Comparison of ENCODE assay signal across 18 cellular contexts in the genomic region with DNA sequence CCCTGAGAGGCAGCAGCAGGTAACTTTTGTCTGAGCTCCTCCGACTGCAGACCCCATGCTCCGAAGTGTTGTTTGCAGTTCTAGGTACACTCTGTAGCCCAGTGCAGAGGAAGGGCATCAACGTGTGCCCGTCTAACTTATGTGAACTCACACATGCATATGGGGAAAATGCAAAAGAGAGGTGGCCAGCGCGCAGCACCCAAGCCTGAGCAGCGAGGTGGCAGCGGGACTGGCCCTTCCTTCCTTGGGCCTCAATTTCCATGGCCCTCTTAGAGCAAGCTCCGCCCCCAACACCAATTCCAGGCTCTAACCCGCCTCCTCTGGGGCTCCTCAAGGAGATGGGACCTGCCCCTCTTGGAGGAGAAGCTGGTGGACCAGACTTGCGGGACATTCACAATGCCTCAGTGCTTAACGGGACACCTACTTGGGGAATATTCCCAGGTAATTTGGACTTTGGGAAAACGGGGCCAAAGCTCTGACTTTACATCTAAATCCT. TPM values are rescaled to one million over a fixed set of nuclear protein-coding genes. Genes with fewer than 3 reads are reported as not detected.
DNase-seq lines count a peak whose midpoint lies in the region; ATAC-seq and TF ChIP-seq lines count a peak whose summit lies in the region.
"Had no signal": no experiment of that assay in that cellular context is flagged by ENCODE, and none has a peak within 500 bp of the region (broad histone marks: within the 10 kb centered on the region; RNA-seq: fewer than 3 reads in every experiment).

No MANE protein-coding gene starts in this region.

- H3K27me3 ChIP-seq in upper lobe of right lung (no peaks in the 10 kb centered on the region), gastroesophageal sphincter (no peaks in the 10 kb centered on the region)
- H3K27me3 ChIP-seq: BLaER1 had no signal

- peaks cover 25% of the 10 kb centered on the region for H3K4me1 ChIP-seq in upper lobe of right lung
- peaks cover 0 to 14% (median 0%) of the 10 kb centered on the region in 3 donors for H3K4me1 ChIP-seq in gastroesophageal sphincter
- H3K4me1 ChIP-seq: HAP-1 had no signal

- CTCF ChIA-PET in activated CD8-positive, alpha-beta T cell treated with anti-CD3 and anti-CD28 coated beads, Interleukin-2, amount 10 ng/mL, durations not matched to agents 7 days and 5 days (lab: Charles Lee), result interaction anchor here (1.7 kb wide), 1 partner anchor 40 kb away, joined by 8 read pairs; no protein-coding TSS in a partner anchor
- CTCF ChIA-PET in activated CD8-positive, alpha-beta T cell treated with anti-CD3 and anti-CD28 coated beads for 36 hours (lab: Charles Lee), result interaction anchor here (1.1 to 1.7 kb wide), 2 partner anchors 27 to 39 kb away, joined by 3 to 4 read pairs; no protein-coding TSS in a partner anchor

- H3K27ac ChIP-seq in upper lobe of right lung, result no peak overlapping the region
- no peak overlapping the region for H3K27ac ChIP-seq in gastroesophageal sphincter
- H3K27ac ChIP-seq: BLaER1, GM23248 had no signal

- in situ Hi-C loops in GM13977 (cut with MboI; ENCODE audit: low pct_unique_long_range_greater_than_20kb, low sequenced_read_pairs, unreplicated experiment), result no loop called here

- H3K36me3 ChIP-seq in upper lobe of right lung, result peaks cover 28% of the 10 kb centered on the region
- H3K36me3 ChIP-seq in gastroesophageal sphincter, result peaks cover 0 to 94% of the 10 kb centered on the region in 2 donors

- H3K9me3 ChIP-seq in T-helper 17 cell (ENCODE audit: control insufficient read depth, low read length, poor library complexity, severe bottlenecking) (no peaks in the 10 kb centered on the region), upper lobe of right lung (no peaks in the 10 kb centered on the region), gastroesophageal sphincter (no peaks in the 10 kb centered on the region)
- H3K9me3 ChIP-seq: BLaER1, HAP-1 had no signal

- intact Hi-C loops in activated CD8-positive, alpha-beta T cell treated with anti-CD3 and anti-CD28 coated beads for 36 hours (cut with micrococcal nuclease), result no loop called here
- intact Hi-C loops in upper lobe of right lung (cut with DNase I), result no loop called here

- no peak overlapping the region for H3K4me3 ChIP-seq in upper lobe of right lung
- H3K4me3 ChIP-seq in gastroesophageal sphincter, result no peak overlapping the region
- H3K4me3 ChIP-seq: BLaER1, GM23248, HAP-1 had no signal

- no peak for TF ChIP-seq EP300 in gastroesophageal sphincter (IDR thresholded peaks at IDR 0.05)

- TF ChIP-seq POLR2A in GM18505 (IDR thresholded peaks at IDR 0.05; ENCODE audit: borderline replicate concordance, extremely low read depth, insufficient read depth, insufficient read length) (no peak), gastroesophageal sphincter (IDR thresholded peaks at IDR 0.05) (no peak)

- ATAC-seq in activated CD8-positive, alpha-beta T cell treated with anti-CD3 and anti-CD28 coated beads, Interleukin-2, amount 10 ng/mL, durations not matched to agents 7 days and 5 days, result no peak
- no peak for ATAC-seq in activated CD8-positive, alpha-beta T cell treated with anti-CD3 and anti-CD28 coated beads for 36 hours
- ATAC-seq in T-helper 17 cell (no peak), upper lobe of right lung (no peak), GM18505 (IDR thresholded peaks at IDR 0.05; ENCODE audit: unreplicated experiment) (no peak), gastroesophageal sphincter (no peak)

- no peaks in the 10 kb centered on the region for H3K9me3 Mint-ChIP-seq in activated CD8-positive, alpha-beta T cell treated with anti-CD3 and anti-CD28 coated beads, Interleukin-2, amount 10 ng/mL, durations not matched to agents 7 days and 5 days (ENCODE audit: insufficient read depth)
- no peaks in the 10 kb centered on the region for H3K9me3 Mint-ChIP-seq in activated CD8-positive, alpha-beta T cell treated with anti-CD3 and anti-CD28 coated beads for 36 hours
- H3K9me3 Mint-ChIP-seq in endothelial cell (ENCODE audit: unreplicated experiment), result no peaks in the 10 kb centered on the region
- H3K9me3 Mint-ChIP-seq: CD4-positive, alpha-beta memory T cell; IgD-negative memory B cell had no signal

- H3K4me1 Mint-ChIP-seq in activated CD8-positive, alpha-beta T cell treated with anti-CD3 and anti-CD28 coated beads, Interleukin-2, amount 10 ng/mL, durations not matched to agents 7 days and 5 days (ENCODE audit: low read depth), result peaks cover 35% of the 10 kb centered on the region
- peaks cover 11% of the 10 kb centered on the region for H3K4me1 Mint-ChIP-seq in activated CD8-positive, alpha-beta T cell treated with anti-CD3 and anti-CD28 coated beads for 36 hours (ENCODE audit: low read depth)
- H3K4me1 Mint-ChIP-seq in T-helper 17 cell, result peaks cover 11% of the 10 kb centered on the region
- peaks cover 37% of the 10 kb centered on the region for H3K4me1 Mint-ChIP-seq in endothelial cell (ENCODE audit: unreplicated experiment)
- H3K4me1 Mint-ChIP-seq: CD14-positive monocyte had no signal

- POLR2A ChIA-PET in activated CD8-positive, alpha-beta T cell treated with anti-CD3 and anti-CD28 coated beads, Interleukin-2, amount 10 ng/mL, durations not matched to agents 7 days and 5 days (lab: Charles Lee), result interaction anchor here (1.0 to 1.6 kb wide), 4 partner anchors 13 to 39 kb away, joined by 3 to 5 read pairs (median 4); no protein-coding TSS in a partner anchor
- POLR2A ChIA-PET in activated CD8-positive, alpha-beta T cell treated with anti-CD3 and anti-CD28 coated beads for 36 hours (lab: Charles Lee), result interaction anchor here (0.6 to 6.5 kb wide), 3 partner anchors 11 to 61 kb away, joined by 3 to 30 read pairs (median 9); a partner anchor contains a TSS

- DNase-seq in activated CD8-positive, alpha-beta T cell treated with anti-CD3 and anti-CD28 coated beads, Interleukin-2, amount 10 ng/mL, durations not matched to agents 7 days and 5 days, result no peak
- DNase-seq in activated CD8-positive, alpha-beta T cell treated with anti-CD3 and anti-CD28 coated beads for 36 hours, result no peak
- DNase-seq in T-helper 17 cell, result no peak
- no peak for DNase-seq in endothelial cell (ENCODE audit: low spot score)
- DNase-seq in upper lobe of right lung, result peak; percentile 34
- no peak for DNase-seq in GM13977 (ENCODE audit: low spot score)
- DNase-seq: 8988T; CD4-positive, alpha-beta memory T cell; DMS79 treated with DMSO at 0.1 percent for 48 hours; GF-D8; GM23248; KBM-7 had no signal

- no peak for TF ChIP-seq CTCF in activated CD8-positive, alpha-beta T cell treated with anti-CD3 and anti-CD28 coated beads for 36 hours (IDR thresholded peaks at IDR 0.05)
- TF ChIP-seq CTCF in endothelial cell (IDR thresholded peaks at IDR 0.05; ENCODE audit: unreplicated experiment), result no peak
- no peak for TF ChIP-seq CTCF in upper lobe of right lung (IDR thresholded peaks at IDR 0.05)
- no peak for TF ChIP-seq CTCF in GM13977 (IDR thresholded peaks at IDR 0.05; ENCODE audit: extremely low read depth, insufficient read depth, missing control alignments)
- TF ChIP-seq CTCF in gastroesophageal sphincter (IDR thresholded peaks at IDR 0.05), result no peak

- H3K27ac Mint-ChIP-seq in activated CD8-positive, alpha-beta T cell treated with anti-CD3 and anti-CD28 coated beads, Interleukin-2, amount 10 ng/mL, durations not matched to agents 7 days and 5 days, result peak overlapping the region; percentile 15
- H3K27ac Mint-ChIP-seq in activated CD8-positive, alpha-beta T cell treated with anti-CD3 and anti-CD28 coated beads for 36 hours, result no peak overlapping the region
- H3K27ac Mint-ChIP-seq in T-helper 17 cell (peak overlapping the region; percentile 41), endothelial cell (ENCODE audit: unreplicated experiment) (peak overlapping the region; percentile 81)

- no peak overlapping the region for H3K4me3 Mint-ChIP-seq in activated CD8-positive, alpha-beta T cell treated with anti-CD3 and anti-CD28 coated beads, Interleukin-2, amount 10 ng/mL, durations not matched to agents 7 days and 5 days
- H3K4me3 Mint-ChIP-seq in activated CD8-positive, alpha-beta T cell treated with anti-CD3 and anti-CD28 coated beads for 36 hours, result no peak overlapping the region
- H3K4me3 Mint-ChIP-seq in T-helper 17 cell (no peak overlapping the region), endothelial cell (ENCODE audit: unreplicated experiment) (no peak overlapping the region)
- H3K4me3 Mint-ChIP-seq: CD14-positive monocyte; CD4-positive, alpha-beta memory T cell; IgD-negative memory B cell had no signal

- peaks cover 66% of the 10 kb centered on the region for H3K36me3 Mint-ChIP-seq in activated CD8-positive, alpha-beta T cell treated with anti-CD3 and anti-CD28 coated beads, Interleukin-2, amount 10 ng/mL, durations not matched to agents 7 days and 5 days (ENCODE audit: low read depth)
- H3K36me3 Mint-ChIP-seq in activated CD8-positive, alpha-beta T cell treated with anti-CD3 and anti-CD28 coated beads for 36 hours (ENCODE audit: low read depth), result peaks cover 36% of the 10 kb centered on the region
- peaks cover 15% of the 10 kb centered on the region for H3K36me3 Mint-ChIP-seq in T-helper 17 cell (ENCODE audit: low read depth)
- H3K36me3 Mint-ChIP-seq in endothelial cell (ENCODE audit: low read depth, unreplicated experiment), result peaks cover 49% of the 10 kb centered on the region

- 80 to 90% methylated on average over 2 to 7 of the region's 13 CpGs for WGBS in gastroesophageal sphincter (ENCODE audit: low coverage in 1 of 2), 2 donors

- no peaks in the 10 kb centered on the region for H3K27me3 Mint-ChIP-seq in activated CD8-positive, alpha-beta T cell treated with anti-CD3 and anti-CD28 coated beads, Interleukin-2, amount 10 ng/mL, durations not matched to agents 7 days and 5 days (ENCODE audit: low read depth)
- H3K27me3 Mint-ChIP-seq in activated CD8-positive, alpha-beta T cell treated with anti-CD3 and anti-CD28 coated beads for 36 hours, result no peaks in the 10 kb centered on the region
- no peaks in the 10 kb centered on the region for H3K27me3 Mint-ChIP-seq in T-helper 17 cell
- peaks cover 21% of the 10 kb centered on the region for H3K27me3 Mint-ChIP-seq in endothelial cell (ENCODE audit: unreplicated experiment)
- H3K27me3 Mint-ChIP-seq: CD4-positive, alpha-beta memory T cell; IgD-negative memory B cell had no signal

RNA-seq across cellular contexts. Expression of a gene that starts 27.7 kb away (rescaled TPM):
- 10 to 100 TPM; 44.6 to 45.3 TPM for total RNA-seq in activated CD8-positive, alpha-beta T cell treated with anti-CD3 and anti-CD28 coated beads, Interleukin-2, amount 10 ng/mL, durations not matched to agents 7 days and 5 days
- 10 to 100 TPM; 11.9 to 14.0 TPM for total RNA-seq in activated CD8-positive, alpha-beta T cell treated with anti-CD3 and anti-CD28 coated beads for 36 hours
- total RNA-seq in T-helper 17 cell (10 to 100 TPM in 1 of 2 donors, 1 to 10 TPM in 1; 7.6 to 12.4 TPM), endothelial cell (ENCODE audit: unreplicated experiment) (5.4 TPM), upper lobe of right lung (6.3 TPM), gastroesophageal sphincter (10 to 100 TPM in 1 of 4 donors, 1 to 10 TPM in 3; 1.8 to 10.3 (median 3.0) TPM)
